1 cellular context compared by ENCODE assay signal in genomic region chr15:70855764-70856163, GRCh38.
TF ChIP-seq lines count a peak whose summit lies in the region.

No MANE protein-coding gene starts in this region.

TF ChIP-seq in HepG2, 621 proteins besides CTCF, POLR2A, EP300 and RAD21:
- TF ChIP-seq ZSCAN30 (CRISPR knock-in tag; IDR thresholded peaks at IDR 0.05) (no peak), TBL1XR1 (IDR thresholded peaks at IDR 0.05; ENCODE audit: borderline replicate concordance, low read length, partially characterized antibody) (no peak), ZIK1 (CRISPR knock-in tag; IDR thresholded peaks at IDR 0.05; ENCODE audit: borderline replicate concordance, low read depth) (no peak), ZSCAN31 (CRISPR knock-in tag; IDR thresholded peaks at IDR 0.05; ENCODE audit: low read depth) (no peak), SP140L (CRISPR knock-in tag; IDR thresholded peaks at IDR 0.05; ENCODE audit: borderline replicate concordance) (no peak), FOXM1 (CRISPR knock-in tag; IDR thresholded peaks at IDR 0.05) (no peak), ZNF317 (CRISPR knock-in tag; IDR thresholded peaks at IDR 0.05) (no peak), WIZ (CRISPR knock-in tag; IDR thresholded peaks at IDR 0.05) (no peak), IRF2 (CRISPR knock-in tag; IDR thresholded peaks at IDR 0.05) (no peak), SMC3 (IDR thresholded peaks at IDR 0.05; ENCODE audit: low read length) (no peak)
